19 cellular contexts compared by ENCODE assay signal in genomic region chr9:123251741-123252140, GRCh38. TPM values are rescaled to one million over a fixed set of nuclear protein-coding genes. Genes with fewer than 3 reads are reported as not detected.
A peak's percentile ranks its signal among the peaks of the same experiment; 100 is the strongest.
DNase-seq lines count a peak whose midpoint lies in the region; ATAC-seq and TF ChIP-seq lines count a peak whose summit lies in the region.
"Had no signal": no experiment of that assay in that cellular context is flagged by ENCODE, and none has a peak within 500 bp of the region (broad histone marks: within the 10 kb centered on the region; RNA-seq: fewer than 3 reads in every experiment).

No MANE protein-coding gene starts in this region.

- H3K4me1 Mint-ChIP-seq in stimulated activated memory B cell treated with anti-CD40 and anti-IgM and Interleukin-4, amounts not matched to agents 10 μg/mL and 1 μg/mL and 100 μg/mL, for 72 hours = peaks cover 62% of the 10 kb centered on the region
- H3K4me1 Mint-ChIP-seq in stimulated activated naive CD8-positive, alpha-beta T cell treated with anti-CD3 and anti-CD28 coated beads, Interleukin-15, amount 100 ng/mL, for 72 hours = peaks cover 47% of the 10 kb centered on the region

- no peaks in the 10 kb centered on the region for H3K9me3 Mint-ChIP-seq in stimulated activated memory B cell treated with anti-CD40 and anti-IgM and Interleukin-4, amounts not matched to agents 10 μg/mL and 1 μg/mL and 100 μg/mL, for 72 hours
- H3K9me3 Mint-ChIP-seq in stimulated activated naive CD8-positive, alpha-beta T cell treated with anti-CD3 and anti-CD28 coated beads, Interleukin-15, amount 100 ng/mL, for 72 hours = no peaks in the 10 kb centered on the region
- H3K9me3 Mint-ChIP-seq: dendritic cell treated with granulocyte-macrophage colony-stimulating factor and Interleukin-4, amounts not matched to agents 40 ng/mL and 50 ng/mL, for 4 days had no signal

- no peak overlapping the region for H3K4me3 ChIP-seq in uterus
- H3K4me3 ChIP-seq: gastroesophageal sphincter, left ventricle myocardium inferior had no signal

- TF ChIP-seq POLR2A in uterus (IDR thresholded peaks at IDR 0.05) = no peak

- H3K36me3 Mint-ChIP-seq in stimulated activated memory B cell treated with anti-CD40 and anti-IgM and Interleukin-4, amounts not matched to agents 10 μg/mL and 1 μg/mL and 100 μg/mL, for 72 hours = peaks cover 31% of the 10 kb centered on the region
- H3K36me3 Mint-ChIP-seq: activated naive CD4-positive, alpha-beta T cell treated with anti-CD3 and anti-CD28 coated beads, Interleukin-2, amount 50 U/mL, for 72 hours had no signal

- ATAC-seq in stimulated activated memory B cell treated with anti-CD40 and anti-IgM and Interleukin-4, amounts not matched to agents 10 μg/mL and 1 μg/mL and 100 μg/mL, for 72 hours = no peak
- ATAC-seq in stimulated activated naive CD8-positive, alpha-beta T cell treated with anti-CD3 and anti-CD28 coated beads, Interleukin-15, amount 100 ng/mL, for 72 hours = no peak
- ATAC-seq: activated naive CD4-positive, alpha-beta T cell treated with anti-CD3 and anti-CD28 coated beads, Interleukin-2, amount 50 U/mL, for 72 hours; gastroesophageal sphincter had no signal

- DNase-seq in NCI-H2171 treated with DMSO at 0.1 percent for 48 hours (lab: John Stamatoyannopoulos, UW) = peak; percentile 25
- DNase-seq in NCI-H2171 (lab: John Stamatoyannopoulos, UW) = no peak
- peak; percentile 79 for DNase-seq in NCI-H2029 (lab: John Stamatoyannopoulos, UW)
- DNase-seq in SHP77 (lab: John Stamatoyannopoulos, UW) = peak; percentile 3 to 11
- no peak for DNase-seq in stimulated activated naive CD8-positive, alpha-beta T cell treated with anti-CD3 and anti-CD28 coated beads, Interleukin-15, amount 100 ng/mL, for 72 hours
- DNase-seq in uterus = no peak
- no peak for DNase-seq in ecto neural progenitor cell (ENCODE audit: low spot score)
- DNase-seq: activated CD4-positive, alpha-beta T cell treated with anti-CD3 and anti-CD28 coated beads, Interleukin-2, amount 50 U/mL, for 1 hour; activated T-cell treated with anti-CD3 and anti-CD28 coated beads for 4 hours; DND-41; left ventricle myocardium inferior; NCI-H1436; trophoblast cell had no signal

- no peaks in the 10 kb centered on the region for H3K27me3 Mint-ChIP-seq in stimulated activated memory B cell treated with anti-CD40 and anti-IgM and Interleukin-4, amounts not matched to agents 10 μg/mL and 1 μg/mL and 100 μg/mL, for 72 hours
- H3K27me3 Mint-ChIP-seq in stimulated activated naive CD8-positive, alpha-beta T cell treated with anti-CD3 and anti-CD28 coated beads, Interleukin-15, amount 100 ng/mL, for 72 hours = no peaks in the 10 kb centered on the region
- H3K27me3 Mint-ChIP-seq: brain; dendritic cell treated with granulocyte-macrophage colony-stimulating factor and Interleukin-4, amounts not matched to agents 40 ng/mL and 50 ng/mL, for 4 days had no signal

- H3K9me3 ChIP-seq in uterus = no peaks in the 10 kb centered on the region
- H3K9me3 ChIP-seq: gastroesophageal sphincter had no signal

- intact Hi-C loops in uterus (cut with DNase I; ENCODE audit: low total_unique reads) = no loop called here

- no peak overlapping the region for H3K4me3 Mint-ChIP-seq in stimulated activated memory B cell treated with anti-CD40 and anti-IgM and Interleukin-4, amounts not matched to agents 10 μg/mL and 1 μg/mL and 100 μg/mL, for 72 hours
- no peak overlapping the region for H3K4me3 Mint-ChIP-seq in stimulated activated naive CD8-positive, alpha-beta T cell treated with anti-CD3 and anti-CD28 coated beads, Interleukin-15, amount 100 ng/mL, for 72 hours
- H3K4me3 Mint-ChIP-seq: brain; dendritic cell treated with granulocyte-macrophage colony-stimulating factor and Interleukin-4, amounts not matched to agents 40 ng/mL and 50 ng/mL, for 4 days had no signal

- H3K27ac ChIP-seq in uterus = no peak overlapping the region
- H3K27ac ChIP-seq: C4-2B, gastroesophageal sphincter, left ventricle myocardium inferior had no signal

- no peaks in the 10 kb centered on the region for H3K4me1 ChIP-seq in uterus
- H3K4me1 ChIP-seq: gastroesophageal sphincter had no signal

- H3K36me3 ChIP-seq in uterus = no peaks in the 10 kb centered on the region
- H3K36me3 ChIP-seq: gastroesophageal sphincter, left ventricle myocardium inferior had no signal

- H3K27me3 ChIP-seq in uterus = no peaks in the 10 kb centered on the region
- H3K27me3 ChIP-seq: gastroesophageal sphincter had no signal

- H3K27ac Mint-ChIP-seq in stimulated activated memory B cell treated with anti-CD40 and anti-IgM and Interleukin-4, amounts not matched to agents 10 μg/mL and 1 μg/mL and 100 μg/mL, for 72 hours = peak overlapping the region; percentile 22
- no peak overlapping the region for H3K27ac Mint-ChIP-seq in stimulated activated naive CD8-positive, alpha-beta T cell treated with anti-CD3 and anti-CD28 coated beads, Interleukin-15, amount 100 ng/mL, for 72 hours
- H3K27ac Mint-ChIP-seq: activated naive CD4-positive, alpha-beta T cell treated with anti-CD3 and anti-CD28 coated beads, Interleukin-2, amount 50 U/mL, for 72 hours; dendritic cell treated with granulocyte-macrophage colony-stimulating factor and Interleukin-4, amounts not matched to agents 40 ng/mL and 50 ng/mL, for 4 days had no signal

- TF ChIP-seq CTCF in uterus (IDR thresholded peaks at IDR 0.05) = no peak

RNA-seq across cellular contexts. Expression of gene STRBP, which starts 16.6 kb away (rescaled TPM):
- 10 to 100 TPM in 3 of 4 donors, 1 to 10 TPM in 1; 3.3 to 28.2 (median 16.3) TPM for total RNA-seq in uterus

Comparison
In these comparisons a context has a peak if more than half of its experiments do, and no peak if none do; other contexts are left out.
1. DNase-seq: peak in NCI-H2171 treated with DMSO at 0.1 percent for 48 hours (single experiment), NCI-H2029 (single experiment) and SHP77 (2 of 2); none in NCI-H2171 (single experiment), stimulated activated naive CD8-positive, alpha-beta T cell treated with anti-CD3 and anti-CD28 coated beads, Interleukin-15, amount 100 ng/mL, for 72 hours (0 of 2), uterus (0 of 2) and ecto neural progenitor cell (single experiment).